In genomic region chr10:22429146-22429545, GRCh38 we compare ENCODE assay signal across 1 cellular context.
TF ChIP-seq lines count a peak whose summit lies in the region.

No MANE protein-coding gene starts in this region.

TF ChIP-seq in HEK293, 187 proteins besides CTCF, POLR2A, EP300 and RAD21 (continued from another document and continues in another):
- peak; percentile 70; the same call in 1 of the 2 replicates for TF ChIP-seq ZNF362 (tag by site-specific recombination; IDR thresholded peaks at IDR 0.05)
- no peak for TF ChIP-seq ZSCAN5A (tag by site-specific recombination; IDR thresholded peaks at IDR 0.05)
- TF ChIP-seq ZNF398 (tag by site-specific recombination; IDR thresholded peaks at IDR 0.05): peak; percentile 34; the same call in 1 of the 2 replicates
- TF ChIP-seq ZNF302 (tag by site-specific recombination; IDR thresholded peaks at IDR 0.05; ENCODE audit: low read depth): no peak
- TF ChIP-seq ZNF571 (tag by site-specific recombination; IDR thresholded peaks at IDR 0.05): no peak
- TF ChIP-seq ZNF121 (tag by site-specific recombination; IDR thresholded peaks at IDR 0.05): no peak
- TF ChIP-seq GLI4 (tag by site-specific recombination; IDR thresholded peaks at IDR 0.05): no peak
- no peak for TF ChIP-seq ZNF514 (tag by site-specific recombination; IDR thresholded peaks at IDR 0.05)
- peak; percentile 83 for TF ChIP-seq FEZF1 (tag by site-specific recombination; IDR thresholded peaks at IDR 0.05)
- no peak for TF ChIP-seq HOXD13 (CRISPR knock-in tag; IDR thresholded peaks at IDR 0.05; ENCODE audit: borderline replicate concordance)
- no peak for TF ChIP-seq KLF16 (tag by site-specific recombination; IDR thresholded peaks at IDR 0.05)
- no peak for TF ChIP-seq ZNF133 (tag by site-specific recombination; IDR thresholded peaks at IDR 0.05)
- TF ChIP-seq ZNF660 (tag by site-specific recombination; IDR thresholded peaks at IDR 0.05): no peak
- TF ChIP-seq GLIS2 (tag by site-specific recombination; IDR thresholded peaks at IDR 0.05): no peak
- no peak for TF ChIP-seq ZNF155 (tag by site-specific recombination; IDR thresholded peaks at IDR 0.05)
- no peak for TF ChIP-seq REPIN1 (tag by site-specific recombination; IDR thresholded peaks at IDR 0.05; ENCODE audit: low read depth)
- peak; percentile 88 for TF ChIP-seq WT1 (tag by site-specific recombination; IDR thresholded peaks at IDR 0.05)
- peak; percentile 56; the same call in 1 of the 2 replicates for TF ChIP-seq OVOL3 (tag by site-specific recombination; IDR thresholded peaks at IDR 0.05)
- no peak for TF ChIP-seq ZBTB21 (tag by site-specific recombination; IDR thresholded peaks at IDR 0.05)
- 0 out of 2 replicates have a peak, but pooled peaks have one; percentile 59 for TF ChIP-seq ZBTB7A (tag by site-specific recombination; IDR thresholded peaks at IDR 0.05; ENCODE audit: low read depth)
- no peak for TF ChIP-seq KLF1 (tag by site-specific recombination; IDR thresholded peaks at IDR 0.05)
- TF ChIP-seq REST (tag by site-specific recombination; IDR thresholded peaks at IDR 0.05): no peak
- no peak for TF ChIP-seq ZNF138 (tag by site-specific recombination; IDR thresholded peaks at IDR 0.05; ENCODE audit: borderline replicate concordance)
- TF ChIP-seq ZNF658 (tag by site-specific recombination; IDR thresholded peaks at IDR 0.05): no peak
- no peak for TF ChIP-seq ZNF248 (tag by site-specific recombination; IDR thresholded peaks at IDR 0.05)
- TF ChIP-seq ZNF184 (tag by site-specific recombination; IDR thresholded peaks at IDR 0.05): no peak
- peak; percentile 98 for TF ChIP-seq PRDM6 (tag by site-specific recombination; IDR thresholded peaks at IDR 0.05)
- no peak for TF ChIP-seq ZNF585B (tag by site-specific recombination; IDR thresholded peaks at IDR 0.05)
- no peak for TF ChIP-seq ZNF791 (tag by site-specific recombination; IDR thresholded peaks at IDR 0.05)
- TF ChIP-seq ZBTB20 (tag by site-specific recombination; IDR thresholded peaks at IDR 0.05): no peak
- no peak for TF ChIP-seq HOXC10 (CRISPR knock-in tag; IDR thresholded peaks at IDR 0.05)
- no peak for TF ChIP-seq ZNF677 (tag by site-specific recombination; IDR thresholded peaks at IDR 0.05)
- no peak for TF ChIP-seq ZNF391 (tag by site-specific recombination; IDR thresholded peaks at IDR 0.05; ENCODE audit: borderline replicate concordance, low read depth)
- TF ChIP-seq ZNF211 (tag by site-specific recombination; IDR thresholded peaks at IDR 0.05; ENCODE audit: low read depth): no peak
- TF ChIP-seq ZNF140 (tag by site-specific recombination; IDR thresholded peaks at IDR 0.05): no peak
- no peak for TF ChIP-seq ZNF596 (tag by site-specific recombination; IDR thresholded peaks at IDR 0.05)
- no peak for TF ChIP-seq ZBTB6 (tag by site-specific recombination; IDR thresholded peaks at IDR 0.05)
- TF ChIP-seq ZNF416 (tag by site-specific recombination; IDR thresholded peaks at IDR 0.05): no peak
- TF ChIP-seq KLF17 (tag by site-specific recombination; IDR thresholded peaks at IDR 0.05): 0 out of 2 replicates have a peak, but pooled peaks have one; percentile 35
- TF ChIP-seq ZBTB1 (tag by site-specific recombination; IDR thresholded peaks at IDR 0.05): no peak
- no peak; the same call in 1 of the 2 replicates for TF ChIP-seq ZNF10 (tag by site-specific recombination; IDR thresholded peaks at IDR 0.05)
- no peak for TF ChIP-seq ZNF311 (tag by site-specific recombination; IDR thresholded peaks at IDR 0.05; ENCODE audit: borderline replicate concordance)
- peak; percentile 63; the same call in 1 of the 2 replicates for TF ChIP-seq ZBTB44 (tag by site-specific recombination; IDR thresholded peaks at IDR 0.05)
- peak; percentile 68 for TF ChIP-seq ZXDB (tag by site-specific recombination; IDR thresholded peaks at IDR 0.05)
- TF ChIP-seq ZNF843 (tag by site-specific recombination; IDR thresholded peaks at IDR 0.05): peak; percentile 82
- no peak for TF ChIP-seq ZNF830 (tag by site-specific recombination; IDR thresholded peaks at IDR 0.05; ENCODE audit: low read depth)
- peak; percentile 75 for TF ChIP-seq OSR2 (tag by site-specific recombination; IDR thresholded peaks at IDR 0.05)
- no peak for TF ChIP-seq ZFP3 (tag by site-specific recombination; IDR thresholded peaks at IDR 0.05; ENCODE audit: low read depth)
- TF ChIP-seq ZEB2 (tag by site-specific recombination; IDR thresholded peaks at IDR 0.05): peak; percentile 57; the same call in 1 of the 2 replicates
- TF ChIP-seq YY2 (tag by site-specific recombination; IDR thresholded peaks at IDR 0.05): no peak
- no peak for TF ChIP-seq SALL2 (tag by site-specific recombination; IDR thresholded peaks at IDR 0.05; ENCODE audit: borderline replicate concordance)
- TF ChIP-seq ZNF549 (tag by site-specific recombination; IDR thresholded peaks at IDR 0.05): no peak
- no peak for TF ChIP-seq ZNF654 (tag by site-specific recombination; IDR thresholded peaks at IDR 0.05; ENCODE audit: low read depth)
- no peak for TF ChIP-seq TRIM28 (IDR thresholded peaks at IDR 0.05; ENCODE audit: borderline replicate concordance, low read length)
- no peak for TF ChIP-seq PRDM1 (tag by site-specific recombination; IDR thresholded peaks at IDR 0.05)
- TF ChIP-seq AEBP2 (tag by site-specific recombination; IDR thresholded peaks at IDR 0.05; ENCODE audit: borderline replicate concordance): no peak
- TF ChIP-seq ZNF645 (tag by site-specific recombination; IDR thresholded peaks at IDR 0.05): no peak
- peak; percentile 72 for TF ChIP-seq ZIC2 (tag by site-specific recombination; IDR thresholded peaks at IDR 0.05)
